1 cellular context compared by ENCODE assay signal in genomic region chr13:21022056-21022693, GRCh38.
TF ChIP-seq lines count a peak whose summit lies in the region.

No MANE protein-coding gene starts in this region.

TF ChIP-seq in H1, 55 proteins besides CTCF, POLR2A, EP300 and RAD21 (continued from another document):
- TF ChIP-seq MAX (IDR thresholded peaks at IDR 0.05) (no peak), TAF1 (IDR thresholded peaks at IDR 0.05; ENCODE audit: low read depth, low read length) (no peak)
